In genomic region chr17:38449364-38449763, GRCh38 we compare ENCODE assay signal across 10 cellular contexts. TPM values are rescaled to one million over a fixed set of nuclear protein-coding genes. Genes with fewer than 3 reads are reported as not detected.
A peak's percentile ranks its signal among the peaks of the same experiment; 100 is the strongest.
DNase-seq lines count a peak whose midpoint lies in the region; ATAC-seq and TF ChIP-seq lines count a peak whose summit lies in the region.
"Had no signal": no experiment of that assay in that cellular context is flagged by ENCODE, and none has a peak within 500 bp of the region (broad histone marks: within the 10 kb centered on the region; RNA-seq: fewer than 3 reads in every experiment).

No MANE protein-coding gene starts in this region.

- CTCF ChIA-PET in Caco-2 (lab: Charles Lee) = no interaction called here

- no peak for TF ChIP-seq POLR2A in esophagus squamous epithelium (IDR thresholded peaks at IDR 0.05)
- no peak for TF ChIP-seq POLR2A in transverse colon (IDR thresholded peaks at IDR 0.05)

- peak overlapping the region; percentile 97 for H3K27ac Mint-ChIP-seq in Caco-2 (ENCODE audit: unreplicated experiment)
- H3K27ac Mint-ChIP-seq in neural crest cell (ENCODE audit: unreplicated experiment) = peak overlapping the region; percentile 10
- H3K27ac Mint-ChIP-seq: stimulated activated naive B cell treated with anti-CD40 and anti-IgM and Interleukin-4, amounts not matched to agents 10 μg/mL and 1 μg/mL and 100 μg/mL, for 72 hours had no signal

- no peaks in the 10 kb centered on the region for H3K9me3 ChIP-seq in Caco-2
- H3K9me3 ChIP-seq in RWPE2 (ENCODE audit: severe bottlenecking) = no peaks in the 10 kb centered on the region
- no peaks in the 10 kb centered on the region for H3K9me3 ChIP-seq in esophagus squamous epithelium
- H3K9me3 ChIP-seq in transverse colon = no peaks in the 10 kb centered on the region

- 38 to 54% methylated on average over 4 to 7 of the region's 15 CpGs for WGBS in esophagus squamous epithelium, 2 donors
- WGBS in transverse colon (ENCODE audit: low coverage in 1 of 2), 2 donors = 71% methylated on average over 8 of the region's 15 CpGs; no CpG with 5 or more reads in 1 of the 2 donors

- no peaks in the 10 kb centered on the region for H3K36me3 ChIP-seq in Caco-2 (ENCODE audit: control insufficient read depth, insufficient read depth, low read length)
- H3K36me3 ChIP-seq in RWPE2 (ENCODE audit: low read depth) = peaks cover 15% of the 10 kb centered on the region
- no peaks in the 10 kb centered on the region for H3K36me3 ChIP-seq in esophagus squamous epithelium
- no peaks in the 10 kb centered on the region for H3K36me3 ChIP-seq in transverse colon

- BruUV-seq in Caco-2 (replicated peaks; lab: Mats Ljungman, UMichigan) = no TSS peak

- H3K4me1 ChIP-seq in Caco-2 = peaks cover 57% of the 10 kb centered on the region
- peaks cover 56% of the 10 kb centered on the region for H3K4me1 ChIP-seq in RWPE2 (ENCODE audit: insufficient read depth, poor library complexity, severe bottlenecking)
- peaks cover 60 to 83% (median 75%) of the 10 kb centered on the region in 3 donors for H3K4me1 ChIP-seq in esophagus squamous epithelium
- H3K4me1 ChIP-seq in transverse colon = peaks cover 4 to 34% (median 20%) of the 10 kb centered on the region in 4 donors

- POLR2A ChIA-PET in Caco-2 (lab: Charles Lee) = no interaction called here

- H3K36me3 Mint-ChIP-seq in Caco-2 (ENCODE audit: insufficient read depth, unreplicated experiment) (peaks cover 22% of the 10 kb centered on the region), neural crest cell (ENCODE audit: low read depth) (no peaks in the 10 kb centered on the region)

- peak; percentile 57 for ATAC-seq in RWPE2 (ENCODE audit: low read depth)
- ATAC-seq: stimulated activated naive B cell treated with anti-CD40 and anti-IgM and Interleukin-4, amounts not matched to agents 10 μg/mL and 1 μg/mL and 100 μg/mL, for 72 hours had no signal

- H3K27ac ChIP-seq in RWPE2 (ENCODE audit: poor library complexity, severe bottlenecking) (peak overlapping the region; percentile 99), esophagus squamous epithelium (peak overlapping the region; percentile 82 to 94 (median 90)), transverse colon (peak overlapping the region in 1 of 4 donors; percentile 73)

- no peak for TF ChIP-seq EP300 in transverse colon (IDR thresholded peaks at IDR 0.05; ENCODE audit: low read depth)

- peak overlapping the region; percentile 68 for H3K4me3 Mint-ChIP-seq in Caco-2 (ENCODE audit: unreplicated experiment)
- peak overlapping the region; percentile 52 for H3K4me3 Mint-ChIP-seq in neural crest cell
- H3K4me3 Mint-ChIP-seq: stimulated activated naive B cell treated with anti-CD40 and anti-IgM and Interleukin-4, amounts not matched to agents 10 μg/mL and 1 μg/mL and 100 μg/mL, for 72 hours had no signal

- DNase-seq in Caco-2 = peak; percentile 81 to 96
- peak; percentile 96 for DNase-seq in RWPE2 (ENCODE audit: low spot score)
- no peak for DNase-seq in esophagus squamous epithelium (lab: John Stamatoyannopoulos, UW)
- DNase-seq in neural crest cell (ENCODE audit: low read depth, low spot score) = no peak
- no peak for DNase-seq in transverse colon
- DNase-seq in mesenteric fat pad (ENCODE audit: low spot score) = no peak
- no peak for DNase-seq in KBM-7
- no peak for DNase-seq in NCI-H1105 (lab: John Stamatoyannopoulos, UW)
- DNase-seq: effector CD4-positive, alpha-beta T cell; stimulated activated naive B cell treated with anti-CD40 and anti-IgM and Interleukin-4, amounts not matched to agents 10 μg/mL and 1 μg/mL and 100 μg/mL, for 72 hours had no signal

- H3K9me3 Mint-ChIP-seq in Caco-2 (ENCODE audit: unreplicated experiment) (no peaks in the 10 kb centered on the region), neural crest cell (no peaks in the 10 kb centered on the region)
- H3K9me3 Mint-ChIP-seq: stimulated activated naive B cell treated with anti-CD40 and anti-IgM and Interleukin-4, amounts not matched to agents 10 μg/mL and 1 μg/mL and 100 μg/mL, for 72 hours had no signal

- no peak for TF ChIP-seq CTCF in Caco-2 (IDR thresholded peaks at IDR 0.05; ENCODE audit: insufficient read depth in 1 of 2, low read depth in 1 of 2, low read length in 1 of 2, severe bottlenecking in 1 of 2, unreplicated experiment in 1 of 2)
- peak; percentile 16 for TF ChIP-seq CTCF in RWPE2 (IDR thresholded peaks at IDR 0.05; ENCODE audit: poor library complexity, severe bottlenecking)
- no peak for TF ChIP-seq CTCF in esophagus squamous epithelium (IDR thresholded peaks at IDR 0.05)
- no peak for TF ChIP-seq CTCF in neural crest cell (conservative IDR thresholded peaks at IDR 0.05)
- TF ChIP-seq CTCF in transverse colon (IDR thresholded peaks at IDR 0.05) = no peak

- H3K4me3 ChIP-seq in Caco-2 (ENCODE audit: low read depth, low read length) (no peak overlapping the region), RWPE2 (ENCODE audit: severe bottlenecking) (no peak overlapping the region), esophagus squamous epithelium (no peak overlapping the region), transverse colon (no peak overlapping the region)

- peaks cover 30% of the 10 kb centered on the region for H3K4me1 Mint-ChIP-seq in Caco-2 (ENCODE audit: low read depth, unreplicated experiment)
- H3K4me1 Mint-ChIP-seq in neural crest cell = peaks cover 43% of the 10 kb centered on the region

- H3K27me3 Mint-ChIP-seq in Caco-2 (ENCODE audit: insufficient read depth, unreplicated experiment) (peaks cover 6% of the 10 kb centered on the region), neural crest cell (ENCODE audit: low read depth) (peaks cover 19% of the 10 kb centered on the region)

- in situ Hi-C loops in transverse colon (cut with MboI; ENCODE audit: low pct_ligation_motif_present in 1 of 4, low pct_unique_long_range_greater_than_20kb in 1 of 4, low sequenced_read_pairs in 3 of 4) = no loop called here
- in situ Hi-C loops in KBM-7 (cut with MboI; ENCODE audit: low pct_unique_long_range_greater_than_20kb, low sequenced_read_pairs) = no loop called here

- intact Hi-C loops in Caco-2 (cut with micrococcal nuclease; ENCODE audit: unreplicated experiment) = no loop called here
- intact Hi-C loops in esophagus squamous epithelium (cut with DNase I) = no loop called here
- intact Hi-C loops in transverse colon (cut with DNase I; ENCODE audit: low total_unique reads) = no loop called here

- H3K27me3 ChIP-seq in Caco-2 (replicated peaks; ENCODE audit: control insufficient read depth, insufficient read depth, low read length) (no peaks in the 10 kb centered on the region), RWPE2 (ENCODE audit: insufficient read depth, poor library complexity, severe bottlenecking) (no peaks in the 10 kb centered on the region), esophagus squamous epithelium (peaks cover 0 to 3% (median 0%) of the 10 kb centered on the region in 4 donors), transverse colon (peaks cover 14% of the 10 kb centered on the region)

RNA-seq across cellular contexts. Expression of gene ARHGAP23, which starts 21.1 kb away (rescaled TPM):
- total RNA-seq in Caco-2 (2022) = 69.7 and 83.5 TPM in 2 replicates
- 100 to 1,000 TPM in 2 of 4 donors, 10 to 100 TPM in 2; 75.3 to 180 (median 102) TPM for total RNA-seq in esophagus squamous epithelium
- 25.7 and 30.0 TPM in 2 replicates for total RNA-seq in neural crest cell
- 10 to 100 TPM in 3 of 4 donors, 1 to 10 TPM in 1; 4.5 to 21.7 (median 17.0) TPM for total RNA-seq in transverse colon
- total RNA-seq in mesenteric fat pad = 63.4 TPM

Comparison
In these comparisons a context has a peak if more than half of its experiments do, and no peak if none do; other contexts are left out.
1. DNase-seq: peak in Caco-2 (2 of 2) and RWPE2 (single experiment); none in esophagus squamous epithelium (single experiment), neural crest cell (single experiment), transverse colon (single experiment), mesenteric fat pad (single experiment), KBM-7 (single experiment) and NCI-H1105 (single experiment).